Comparison of ENCODE assay signal across 35 cellular contexts in the genomic region with DNA sequence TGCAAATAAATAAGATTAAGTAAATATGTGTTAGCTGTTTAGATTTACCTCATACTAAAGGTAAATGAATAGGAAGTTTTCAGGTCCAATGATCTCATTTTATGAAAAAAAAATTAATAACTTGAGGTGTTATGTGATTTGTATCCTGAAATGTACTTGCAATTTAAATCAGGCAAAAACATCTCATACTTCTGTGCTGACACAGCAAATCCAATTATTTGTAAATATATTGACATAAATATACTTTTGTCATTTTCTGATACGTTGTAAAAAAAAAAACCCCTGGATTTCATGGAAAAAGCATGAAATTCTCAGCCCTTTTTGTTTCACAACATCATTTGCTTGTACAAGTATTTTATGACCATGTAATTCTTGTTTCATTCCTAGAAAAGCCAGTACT.
"Had no signal": no experiment of that assay in that cellular context is flagged by ENCODE, and none has a peak within 500 bp of the region (broad histone marks: within the 10 kb centered on the region; RNA-seq: fewer than 3 reads in every experiment).

No MANE protein-coding gene starts in this region.

- H3K36me3 ChIP-seq: MG63 had no signal

- DNase-seq: Kasumi-1, MG63, MM.1S, MV-4-11, NCI-H1048, NCI-H1092, NCI-H1092 treated with DMSO at 0.1 percent for 48 hours, NCI-H1105, NCI-H1105 treated with DMSO at 0.1 percent for 48 hours, NCI-H1417, NCI-H1417 treated with DMSO at 0.1 percent for 48 hours, NCI-H1436, NCI-H1436 treated with DMSO at 0.1 percent for 48 hours, NCI-H146, NCI-H1694, NCI-H1694 treated with DMSO at 0.1 percent for 48 hours, NCI-H187, NCI-H187 treated with DMSO at 0.1 percent for 48 hours, NCI-H1930, NCI-H2029, NCI-H2029 treated with DMSO at 0.1 percent for 48 hours, NCI-H2081, NCI-H2081 treated with DMSO at 0.1 percent for 48 hours, NCI-H2107, NCI-H2171, NCI-H2171 treated with DMSO at 0.1 percent for 48 hours, NCI-H226, NCI-H345, NCI-H446, NCI-H446 treated with DMSO at 0.1 percent for 48 hours, NCI-H510A, NCI-H510A treated with DMSO at 0.1 percent for 48 hours, NCI-H524, NCI-H524 treated with DMSO at 0.1 percent for 48 hours, NCI-H526 had no signal

- H3K9me3 ChIP-seq: MG63 had no signal

- H3K27me3 ChIP-seq: MG63 had no signal

- H3K4me3 ChIP-seq: MG63 had no signal
